Comparison of ENCODE assay signal across 17 cellular contexts in the genomic region with DNA sequence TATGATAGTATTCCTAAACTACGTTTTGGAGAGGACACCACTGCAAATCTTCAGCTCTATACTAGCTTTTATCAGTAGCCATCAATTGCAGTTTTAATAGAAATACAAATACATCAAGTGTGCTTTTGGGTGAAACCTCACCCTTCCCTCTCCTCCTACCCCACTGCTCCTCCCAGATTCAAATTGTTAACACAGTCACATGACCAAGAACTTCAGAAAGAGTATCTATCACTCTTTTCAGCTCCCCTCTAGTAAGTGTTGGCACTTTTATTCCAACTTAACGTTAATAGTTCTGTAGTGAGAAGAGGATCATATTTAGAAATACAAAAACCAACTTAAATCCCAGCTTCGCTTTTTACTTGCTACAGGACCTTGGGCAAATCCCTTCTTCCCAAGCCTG. TPM values are rescaled to one million over a fixed set of nuclear protein-coding genes. Genes with fewer than 3 reads are reported as not detected.
DNase-seq lines count a peak whose midpoint lies in the region; ATAC-seq, FAIRE-seq and TF ChIP-seq lines count a peak whose summit lies in the region.
"Had no signal": no experiment of that assay in that cellular context is flagged by ENCODE, and none has a peak within 500 bp of the region (broad histone marks: within the 10 kb centered on the region; RNA-seq: fewer than 3 reads in every experiment).

No MANE protein-coding gene starts in this region.

- TF ChIP-seq POLR2A in K562 (conservative IDR thresholded peaks at IDR 0.05) = no peak

- TF ChIP-seq CTCF in GM12864 (IDR thresholded peaks at IDR 0.05; ENCODE audit: low read depth, low read length, missing control alignments) (no peak), K562 (IDR thresholded peaks at IDR 0.05 in 2 of 3, conservative IDR thresholded peaks at IDR 0.05 in 1 of 3; ENCODE audit: insufficient read depth in 2 of 3, low read depth in 1 of 3, low read length in 3 of 3) (no peak)

- in situ Hi-C loops in K562 (cut with MboI) (no loop called here), G401 (cut with HindIII; ENCODE audit: low sequenced_read_pairs) (no loop called here)

- peak overlapping the region; percentile 44 for H3K4me3 ChIP-seq in GM12864 (ENCODE audit: low read depth, low read length)
- peak overlapping the region; percentile 66 for H3K4me3 ChIP-seq in HUES48 (ENCODE audit: low read depth, low read length)
- H3K4me3 ChIP-seq in K562 = no peak overlapping the region
- H3K4me3 ChIP-seq: left lung, pancreas, skin epidermis had no signal

- no peaks in the 10 kb centered on the region for H3K9me3 ChIP-seq in HUES48 (ENCODE audit: control insufficient read depth, insufficient read depth, low read length)
- H3K9me3 ChIP-seq in K562 (replicated peaks; ENCODE audit: control insufficient read depth, insufficient read depth, low read depth, low read length) = peaks cover 5% of the 10 kb centered on the region
- H3K9me3 ChIP-seq: pancreas had no signal

- peaks cover 80% of the 10 kb centered on the region for H3K79me2 ChIP-seq in K562 (ENCODE audit: control insufficient read depth, insufficient read depth, low read length)

- H3K36me3 ChIP-seq in HUES48 (ENCODE audit: control insufficient read depth, insufficient read depth, low read length) (no peaks in the 10 kb centered on the region), K562 (ENCODE audit: control insufficient read depth, insufficient read depth, low read length) (no peaks in the 10 kb centered on the region)
- H3K36me3 ChIP-seq: left lung, pancreas had no signal

- H2AFZ ChIP-seq in K562 (ENCODE audit: low read depth, low read length) = no peak overlapping the region

- peaks cover 80% of the 10 kb centered on the region for H3K4me1 ChIP-seq in HUES48 (ENCODE audit: control insufficient read depth, insufficient read depth, low read length)
- no peaks in the 10 kb centered on the region; a peak in 1 of 5 replicates for H3K4me1 ChIP-seq in K562 (replicated peaks in 1 of 2; ENCODE audit: control insufficient read depth in 2 of 2, insufficient read depth in 2 of 2, low read length in 2 of 2)

- no peak overlapping the region for H3K4me2 ChIP-seq in K562 (ENCODE audit: insufficient read depth, low read length)

- WGBS in K562 (ENCODE audit: insufficient coverage, low coverage, missing lambda C conversion rate) = 66% methylated on average over 3 of the region's 3 CpGs

- FAIRE-seq in K562 (lab: Jason Lieb, UNC) = no peak
- FAIRE-seq: endometrium, pancreas had no signal

- peaks cover 23% of the 10 kb centered on the region for H3K36me3 Mint-ChIP-seq in natural killer cell treated with Interleukin-12 subunit alpha and Interleukin-12 subunit beta and Interleukin-15 and Interleukin-18, amount 100 ng/mL, for 72 hours

- ATAC-seq in K562 = no peak
- no peak for ATAC-seq in natural killer cell treated with Interleukin-12 subunit alpha and Interleukin-12 subunit beta and Interleukin-15 and Interleukin-18, amount 100 ng/mL, for 72 hours
- ATAC-seq: foreskin keratinocyte, left lung, Panc1, pancreas had no signal

- CTCF ChIA-PET in K562 (lab: Yijun Ruan, JAX; ENCODE audit: low intra/inter-chr PET ratio) = no interaction called here

- no TSS peak for BruUV-seq in K562 (replicated peaks; lab: Mats Ljungman, UMichigan)

- peak overlapping the region; percentile 53 to 87 for H3K27ac Mint-ChIP-seq in natural killer cell treated with Interleukin-12 subunit alpha and Interleukin-12 subunit beta and Interleukin-15 and Interleukin-18, amount 100 ng/mL, for 72 hours

- H3K4me3 Mint-ChIP-seq in natural killer cell treated with Interleukin-12 subunit alpha and Interleukin-12 subunit beta and Interleukin-15 and Interleukin-18, amount 100 ng/mL, for 72 hours = peak overlapping the region; percentile 58

- no peaks in the 10 kb centered on the region for H3K9me1 ChIP-seq in K562 (ENCODE audit: control insufficient read depth, insufficient read depth, low read length)

- TF ChIP-seq EP300 in K562 (IDR thresholded peaks at IDR 0.05; ENCODE audit: low read length) = no peak

- peaks cover 50 to 53% of the 10 kb centered on the region in 2 donors for H3K4me1 Mint-ChIP-seq in natural killer cell treated with Interleukin-12 subunit alpha and Interleukin-12 subunit beta and Interleukin-15 and Interleukin-18, amount 100 ng/mL, for 72 hours (ENCODE audit: low read depth in 2 of 2)

- no peaks in the 10 kb centered on the region for H3K27me3 Mint-ChIP-seq in natural killer cell treated with Interleukin-12 subunit alpha and Interleukin-12 subunit beta and Interleukin-15 and Interleukin-18, amount 100 ng/mL, for 72 hours

- no peaks in the 10 kb centered on the region for H4K20me1 ChIP-seq in K562 (replicated peaks; ENCODE audit: control insufficient read depth, insufficient read depth, low read length)

- no peaks in the 10 kb centered on the region for H3K9me3 Mint-ChIP-seq in natural killer cell treated with Interleukin-12 subunit alpha and Interleukin-12 subunit beta and Interleukin-15 and Interleukin-18, amount 100 ng/mL, for 72 hours

- H3K9ac ChIP-seq in HUES48 (ENCODE audit: low read depth, low read length) = peak overlapping the region; percentile 64
- H3K9ac ChIP-seq in K562 (ENCODE audit: insufficient read depth in 1 of 2, low read depth in 2 of 2, low read length in 2 of 2) = no peak overlapping the region

- intact Hi-C loops in K562 (cut with micrococcal nuclease) = no loop called here

- H3K27ac ChIP-seq in HUES48 (ENCODE audit: low read depth, low read length) (peak overlapping the region; percentile 96), K562 (ENCODE audit: extremely low read depth, low read depth, low read length) (no peak overlapping the region)
- H3K27ac ChIP-seq: foreskin keratinocyte, left lung, pancreas, skin epidermis had no signal

- DNase-seq in GM12864 (ENCODE audit: low read depth) (no peak), K562 (ENCODE audit: extremely low read depth in 1 of 4, low spot score in 3 of 4) (no peak), NCI-H2081 treated with DMSO at 0.1 percent for 48 hours (lab: John Stamatoyannopoulos, UW) (no peak), middle frontal gyrus (ENCODE audit: extremely low spot score, low spot score) (no peak), G401 (ENCODE audit: low spot score) (no peak)
- DNase-seq in natural killer cell treated with Interleukin-12 subunit alpha and Interleukin-12 subunit beta and Interleukin-15 and Interleukin-18, amount 100 ng/mL, for 72 hours (ENCODE audit: low spot score) = no peak
- DNase-seq: activated effector memory CD4-positive, alpha-beta T cell treated with Interleukin-2 at 50 U/mL for 16 hours; aorta; foreskin keratinocyte; left lung; NCI-H1105 treated with DMSO at 0.1 percent for 48 hours; pancreas; stimulated activated CD4-positive, alpha-beta T cell treated with anti-CD3 and anti-CD28 coated beads, Interleukin-4, amount 100 ng/mL, for 24 hours had no signal

- no peak for TF ChIP-seq RAD21 in K562 (CRISPR knock-in tag; conservative IDR thresholded peaks at IDR 0.05 in 1 of 2, IDR thresholded peaks at IDR 0.05 in 1 of 2)

- H3K27me3 ChIP-seq in HUES48 (ENCODE audit: control insufficient read depth, insufficient read depth, low read length) = no peaks in the 10 kb centered on the region
- H3K27me3 ChIP-seq in K562 (ENCODE audit: control insufficient read depth in 2 of 2, insufficient read depth in 2 of 2, low read length in 2 of 2) = no peaks in the 10 kb centered on the region
- H3K27me3 ChIP-seq: foreskin keratinocyte, left lung, pancreas had no signal

- POLR2A ChIA-PET in K562 (lab: Yijun Ruan, JAX) = interaction anchor here (0.6 to 0.8 kb wide), 2 partner anchors 14 to 16 kb away, joined by 3 read pairs; no protein-coding TSS in a partner anchor

TF ChIP-seq in K562, 482 proteins besides CTCF, POLR2A, EP300 and RAD21 (continues in another document):
- TF ChIP-seq, protein P1, sequence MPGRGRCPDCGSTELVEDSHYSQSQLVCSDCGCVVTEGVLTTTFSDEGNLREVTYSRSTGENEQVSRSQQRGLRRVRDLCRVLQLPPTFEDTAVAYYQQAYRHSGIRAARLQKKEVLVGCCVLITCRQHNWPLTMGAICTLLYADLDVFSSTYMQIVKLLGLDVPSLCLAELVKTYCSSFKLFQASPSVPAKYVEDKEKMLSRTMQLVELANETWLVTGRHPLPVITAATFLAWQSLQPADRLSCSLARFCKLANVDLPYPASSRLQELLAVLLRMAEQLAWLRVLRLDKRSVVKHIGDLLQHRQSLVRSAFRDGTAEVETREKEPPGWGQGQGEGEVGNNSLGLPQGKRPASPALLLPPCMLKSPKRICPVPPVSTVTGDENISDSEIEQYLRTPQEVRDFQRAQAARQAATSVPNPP (IDR thresholded peaks at IDR 0.05; ENCODE audit: borderline replicate concordance, insufficient read depth, insufficient read length) = no peak

RNA-seq across cellular contexts. Expression of gene RRAS2, which starts 17.0 kb away (rescaled TPM):
- 11.3 and 41.3 TPM in 2 replicates for total RNA-seq in K562 (2011; cell fraction: chromatin; rRNA removed; ENCODE audit: low replicate concordance)
- 9.2 and 11.7 TPM in 2 replicates for total RNA-seq in K562 (2011; cell fraction: nucleolus; rRNA removed)
- 22.9 and 46.2 TPM in 2 replicates for total RNA-seq in K562 (2011; cell fraction: nucleoplasm; rRNA removed)
- total RNA-seq in K562 (2014; rRNA removed) (36.0 and 37.6 TPM in 2 replicates), K562 (2014; rRNA removed; fragmentation: Illumina TruSeq; extraction: Trizol) (41.9 and 45.9 TPM in 2 replicates), K562 (2015; rRNA removed; fragmentation: Illumina TruSeq; extraction: Trizol) (29.9 and 30.7 TPM in 2 replicates), K562 (2021) (40.7 and 42.6 TPM in 2 replicates)
- polyA plus RNA-seq in K562 (2011; rRNA removed) (28.3 and 45.6 TPM in 2 replicates), K562 (2014; fragmentation: Illumina TruSeq; extraction: Trizol) (40.2 and 47.5 TPM in 2 replicates), K562 (2014; fragmentation: Nextera tagmentation; extraction: Ambion mirVana) (10 to 100 TPM in 1 of 2 experiments, 1 to 10 TPM in 1; 9.4 to 10.3 TPM), K562 (2014; rRNA removed) (30.3 and 32.5 TPM in 2 replicates)
- polyA plus RNA-seq in K562 (2011; cell fraction: cytosol; rRNA removed) = 11.6 and 15.2 TPM in 2 replicates
- polyA plus RNA-seq in K562 (2011; cell fraction: nucleus; rRNA removed) = 8.0 and 8.8 TPM in 2 replicates
- 23.9 and 29.5 TPM in 2 replicates for polyA plus RNA-seq in K562 (2012)
- 43.4 and 45.5 TPM in 2 replicates for polyA minus RNA-seq in K562 (2011; rRNA and poly(A)+ RNA removed)
- 16.7 and 22.8 TPM in 2 replicates for polyA minus RNA-seq in K562 (2011; cell fraction: cytosol; rRNA and poly(A)+ RNA removed)
- polyA minus RNA-seq in K562 (2011; cell fraction: nucleus; rRNA and poly(A)+ RNA removed) = 13.6 and 13.7 TPM in 2 replicates
- 100 to 1,000 TPM in 1 of 2 donors, 10 to 100 TPM in 1; 97.3 to 141 TPM for total RNA-seq in natural killer cell treated with Interleukin-12 subunit alpha and Interleukin-12 subunit beta and Interleukin-15 and Interleukin-18, amount 100 ng/mL, for 72 hours
- total RNA-seq in G401 (2014; rRNA removed; shearing (Covaris generic)) = 62.8 and 78.0 TPM in 2 replicates
